26 cellular contexts compared by ENCODE assay signal in the genomic region with DNA sequence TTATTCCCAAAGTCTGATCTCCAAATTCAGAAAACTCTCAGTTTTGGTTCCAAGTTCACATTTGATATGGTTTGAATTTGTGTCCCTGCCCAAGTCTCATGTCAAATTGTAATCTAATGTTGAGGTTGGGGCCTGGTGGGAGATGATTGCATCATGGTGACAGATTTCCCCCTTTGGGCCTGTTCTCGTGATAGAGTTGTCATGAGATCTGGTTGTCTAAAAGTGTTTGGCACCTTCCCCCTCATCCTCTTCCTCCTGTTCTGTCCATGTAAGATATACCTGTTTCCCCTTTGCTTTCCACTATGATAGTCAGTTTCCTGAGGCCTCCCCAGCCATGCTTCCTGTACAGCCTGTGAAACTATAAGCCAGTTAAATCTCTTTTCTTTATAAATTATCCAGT.
"Had no signal": no experiment of that assay in that cellular context is flagged by ENCODE, and none has a peak within 500 bp of the region (broad histone marks: within the 10 kb centered on the region; RNA-seq: fewer than 3 reads in every experiment).

No MANE protein-coding gene starts in this region.

- DNase-seq: caudate nucleus; dorsolateral prefrontal cortex; effector CD8-positive, alpha-beta T cell; esophagus squamous epithelium; foreskin fibroblast; glutamatergic neuron; left colon; mammary epithelial cell; naive thymus-derived CD8-positive, alpha-beta T cell; nucleus accumbens; psoas muscle; retina; spleen; stimulated activated CD4-positive, alpha-beta T cell treated with anti-CD3 and anti-CD28 coated beads, Interleukin-15, amount 100 ng/mL, for 24 hours; stimulated activated CD4-positive, alpha-beta T cell treated with anti-CD3 and anti-CD28 coated beads, Interleukin-2, amount 100 ng/mL, for 24 hours; stimulated activated naive CD4-positive, alpha-beta T cell; stomach; substantia nigra; transverse colon had no signal

- ATAC-seq: gastroesophageal sphincter; left colon; naive thymus-derived CD8-positive, alpha-beta T cell; psoas muscle; sciatic nerve had no signal

- H3K27ac ChIP-seq: coronary artery, dorsolateral prefrontal cortex, epithelial cell of prostate, esophagus squamous epithelium, gastroesophageal sphincter, hepatocyte, parathyroid adenoma, psoas muscle, spleen, stomach, thoracic aorta, transverse colon had no signal

- H3K4me3 ChIP-seq: coronary artery, dorsolateral prefrontal cortex, esophagus squamous epithelium, gastroesophageal sphincter, hepatocyte, psoas muscle, spleen, stomach, thoracic aorta, transverse colon had no signal

- H3K9ac ChIP-seq: parathyroid adenoma had no signal

- H3K27me3 ChIP-seq: dorsolateral prefrontal cortex, esophagus squamous epithelium, gastroesophageal sphincter, hepatocyte, spleen, stomach, transverse colon had no signal

- H3K4me1 ChIP-seq: gastroesophageal sphincter, parathyroid adenoma, psoas muscle, spleen, transverse colon had no signal

- H3K79me2 ChIP-seq: hepatocyte, parathyroid adenoma had no signal

- H3K36me3 ChIP-seq: esophagus squamous epithelium, gastroesophageal sphincter, spleen, stomach, thoracic aorta, transverse colon had no signal

- H2AFZ ChIP-seq: hepatocyte, parathyroid adenoma had no signal

- H3K4me2 ChIP-seq: hepatocyte had no signal

- H3K9me3 ChIP-seq: esophagus squamous epithelium, gastroesophageal sphincter, psoas muscle, spleen, stomach, thoracic aorta, transverse colon had no signal
